Comparison of ENCODE assay signal across 9 cellular contexts in the genomic region with DNA sequence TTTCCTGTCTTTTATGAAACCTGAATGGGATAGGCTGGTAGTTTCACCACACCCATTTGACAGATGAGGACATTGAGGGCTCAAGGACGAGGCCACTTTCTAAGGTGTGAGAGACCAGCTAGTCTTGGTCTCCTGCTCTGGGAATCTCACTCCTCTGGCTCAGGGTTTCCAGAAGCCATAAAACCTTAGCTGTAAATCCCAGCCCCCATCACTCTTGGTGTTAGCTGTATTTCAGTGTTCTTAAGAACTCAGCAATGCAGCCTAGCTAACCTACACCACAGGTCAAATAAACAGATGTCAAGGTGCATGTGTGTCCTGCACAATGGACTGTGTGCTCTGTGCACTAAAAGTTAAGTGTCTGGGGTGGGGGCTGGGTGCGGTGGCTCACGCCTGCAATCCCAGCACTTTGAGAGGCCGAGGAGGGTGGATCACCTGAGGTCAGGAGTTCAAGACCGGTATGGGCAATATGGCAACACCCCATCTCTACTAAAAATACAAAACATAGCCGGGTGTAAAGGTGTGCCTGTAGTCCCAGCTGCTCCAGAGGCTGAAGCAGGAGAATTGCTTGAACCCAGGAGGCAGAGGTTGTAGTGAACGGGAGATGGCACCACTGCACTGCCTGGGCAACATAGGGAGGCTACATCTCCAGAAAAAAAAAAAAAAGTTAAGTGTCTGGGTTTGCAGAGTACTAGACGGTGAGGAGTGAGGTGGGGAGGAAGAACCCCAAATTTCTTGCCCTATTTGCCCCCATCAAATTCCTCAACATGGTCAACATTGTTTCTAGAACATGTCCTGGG. TPM values are rescaled to one million over a fixed set of nuclear protein-coding genes. Genes with fewer than 3 reads are reported as not detected.
DNase-seq lines count a peak whose midpoint lies in the region; ATAC-seq and TF ChIP-seq lines count a peak whose summit lies in the region.
"Had no signal": no experiment of that assay in that cellular context is flagged by ENCODE, and none has a peak within 500 bp of the region (broad histone marks: within the 10 kb centered on the region; RNA-seq: fewer than 3 reads in every experiment).

No MANE protein-coding gene starts in this region.

- TF ChIP-seq CTCF in AG04449 (IDR thresholded peaks at IDR 0.05; ENCODE audit: insufficient read depth, low read length, missing control alignments) (peak; percentile 47), astrocyte of the cerebellum (IDR thresholded peaks at IDR 0.05; ENCODE audit: low read depth, low read length, missing control alignments) (peak; percentile 39)

- POLR2A ChIA-PET in AG04449 (lab: Yijun Ruan, JAX), result interaction anchor here (0.7 kb wide), 1 partner anchor 8 kb away, joined by 3 read pairs; no protein-coding TSS in a partner anchor

- in situ Hi-C loops in astrocyte of the cerebellum (cut with HindIII; ENCODE audit: low sequenced_read_pairs), result loop anchor here (10.0 kb wide), 1 partner anchor 115 kb away; no protein-coding TSS in a partner anchor

- no peak for ATAC-seq in HG03521 (IDR thresholded peaks at IDR 0.05; ENCODE audit: unreplicated experiment)

- CTCF ChIA-PET in AG04449 (lab: Yijun Ruan, JAX), result interaction anchor here (0.8 to 6.9 kb wide), 17 partner anchors 8 to 339 kb away, joined by 3 to 116 read pairs (median 4); partner anchors contain the start of genes POP7 and SLC12A9

- H3K4me3 ChIP-seq in AG04449 (ENCODE audit: low read depth, low read length), result no peak overlapping the region
- no peak overlapping the region for H3K4me3 ChIP-seq in astrocyte of the cerebellum (ENCODE audit: low read depth, low read length)

- no peak for DNase-seq in AG04449 (ENCODE audit: low read depth, low spot score)
- DNase-seq in HT-29 (ENCODE audit: low spot score), result peak; percentile 20
- no peak for DNase-seq in astrocyte of the cerebellum (ENCODE audit: low read depth)
- peak; percentile 27 for DNase-seq in kidney tubule cell (ENCODE audit: low spot score)
- DNase-seq in KG1 (lab: John Stamatoyannopoulos, UW), result no peak
- DNase-seq in NCI-H345 (lab: John Stamatoyannopoulos, UW), result no peak
- no peak for DNase-seq in NCI-H774 (lab: John Stamatoyannopoulos, UW)
- DNase-seq: activated CD4-positive, alpha-beta T cell treated with anti-CD3 and anti-CD28 coated beads for 4 hours had no signal

RNA-seq across cellular contexts. Expression of gene EPO, which starts 0.5 kb away (rescaled TPM):
- total RNA-seq in HT-29 (2014; rRNA removed; shearing (Covaris generic)), result not detected in 2 replicates

RNA-seq across cellular contexts. Expression of gene ZAN, which starts 13.7 kb away (rescaled TPM):
- not detected in 2 replicates for total RNA-seq in HT-29 (2014; rRNA removed; shearing (Covaris generic))

RNA-seq across cellular contexts. Expression of gene POP7, which starts 13.8 kb away (rescaled TPM):
- total RNA-seq in HT-29 (2014; rRNA removed; shearing (Covaris generic)), result 222 and 231 TPM in 2 replicates

RNA-seq across cellular contexts. Expression of gene GIGYF1, which starts 25.7 kb away (rescaled TPM):
- total RNA-seq in HT-29 (2014; rRNA removed; shearing (Covaris generic)), result 44.6 and 46.9 TPM in 2 replicates

RNA-seq across cellular contexts. Expression of gene GNB2, which starts 46.2 kb away (rescaled TPM):
- 272 and 317 TPM in 2 replicates for total RNA-seq in HT-29 (2014; rRNA removed; shearing (Covaris generic))

Comparison
In these comparisons a context has a peak if more than half of its experiments do, and no peak if none do; other contexts are left out.
1. DNase-seq: peak in HT-29 (single experiment) and kidney tubule cell (single experiment); none in AG04449 (single experiment), astrocyte of the cerebellum (single experiment), KG1 (single experiment), NCI-H345 (single experiment) and NCI-H774 (single experiment).